In the genomic region with DNA sequence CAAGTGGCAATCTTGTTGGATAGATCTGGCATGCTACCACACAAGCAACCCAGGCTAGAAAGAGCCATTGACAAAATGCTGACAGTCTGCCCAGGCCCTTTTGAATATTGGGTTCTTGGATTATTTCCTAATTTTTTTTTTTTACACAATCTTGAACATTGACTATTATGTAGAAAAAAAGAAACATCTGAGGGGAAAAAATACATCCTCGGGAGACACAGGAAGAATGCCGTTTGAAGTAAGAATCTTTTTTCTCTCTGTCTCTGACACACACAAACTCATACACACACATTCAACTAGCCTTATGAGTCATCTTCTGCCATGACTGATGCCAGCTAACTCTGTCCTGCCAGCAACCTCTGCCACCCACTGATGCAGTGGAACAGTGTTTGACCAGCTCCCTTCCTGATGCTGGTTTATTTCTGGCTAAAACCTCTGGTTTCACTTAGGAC, we compare ENCODE assay signal across 1 cellular context.
TF ChIP-seq lines count a peak whose summit lies in the region.

No MANE protein-coding gene starts in this region.

TF ChIP-seq in GM23338, 12 proteins besides CTCF, POLR2A, EP300 and RAD21 (continued from another document):
- TF ChIP-seq, protein P1, sequence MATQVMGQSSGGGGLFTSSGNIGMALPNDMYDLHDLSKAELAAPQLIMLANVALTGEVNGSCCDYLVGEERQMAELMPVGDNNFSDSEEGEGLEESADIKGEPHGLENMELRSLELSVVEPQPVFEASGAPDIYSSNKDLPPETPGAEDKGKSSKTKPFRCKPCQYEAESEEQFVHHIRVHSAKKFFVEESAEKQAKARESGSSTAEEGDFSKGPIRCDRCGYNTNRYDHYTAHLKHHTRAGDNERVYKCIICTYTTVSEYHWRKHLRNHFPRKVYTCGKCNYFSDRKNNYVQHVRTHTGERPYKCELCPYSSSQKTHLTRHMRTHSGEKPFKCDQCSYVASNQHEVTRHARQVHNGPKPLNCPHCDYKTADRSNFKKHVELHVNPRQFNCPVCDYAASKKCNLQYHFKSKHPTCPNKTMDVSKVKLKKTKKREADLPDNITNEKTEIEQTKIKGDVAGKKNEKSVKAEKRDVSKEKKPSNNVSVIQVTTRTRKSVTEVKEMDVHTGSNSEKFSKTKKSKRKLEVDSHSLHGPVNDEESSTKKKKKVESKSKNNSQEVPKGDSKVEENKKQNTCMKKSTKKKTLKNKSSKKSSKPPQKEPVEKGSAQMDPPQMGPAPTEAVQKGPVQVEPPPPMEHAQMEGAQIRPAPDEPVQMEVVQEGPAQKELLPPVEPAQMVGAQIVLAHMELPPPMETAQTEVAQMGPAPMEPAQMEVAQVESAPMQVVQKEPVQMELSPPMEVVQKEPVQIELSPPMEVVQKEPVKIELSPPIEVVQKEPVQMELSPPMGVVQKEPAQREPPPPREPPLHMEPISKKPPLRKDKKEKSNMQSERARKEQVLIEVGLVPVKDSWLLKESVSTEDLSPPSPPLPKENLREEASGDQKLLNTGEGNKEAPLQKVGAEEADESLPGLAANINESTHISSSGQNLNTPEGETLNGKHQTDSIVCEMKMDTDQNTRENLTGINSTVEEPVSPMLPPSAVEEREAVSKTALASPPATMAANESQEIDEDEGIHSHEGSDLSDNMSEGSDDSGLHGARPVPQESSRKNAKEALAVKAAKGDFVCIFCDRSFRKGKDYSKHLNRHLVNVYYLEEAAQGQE (IDR thresholded peaks at IDR 0.05; ENCODE audit: unreplicated experiment), result no peak
- TF ChIP-seq NANOG (IDR thresholded peaks at IDR 0.05; ENCODE audit: borderline replicate concordance) (no peak), ZNF114 (CRISPR knock-in tag; IDR thresholded peaks at IDR 0.05) (no peak), JUNB (IDR thresholded peaks at IDR 0.05; ENCODE audit: unreplicated experiment) (no peak), CREB1 (CRISPR knock-in tag; IDR thresholded peaks at IDR 0.05; ENCODE audit: low read depth) (no peak), ZNF331 (CRISPR knock-in tag; IDR thresholded peaks at IDR 0.05; ENCODE audit: low read depth) (no peak), POLR2AphosphoS5 (IDR thresholded peaks at IDR 0.05; ENCODE audit: low read depth) (no peak), STAT1 (IDR thresholded peaks at IDR 0.05; ENCODE audit: unreplicated experiment) (no peak)
- TF ChIP-seq, protein P2, sequence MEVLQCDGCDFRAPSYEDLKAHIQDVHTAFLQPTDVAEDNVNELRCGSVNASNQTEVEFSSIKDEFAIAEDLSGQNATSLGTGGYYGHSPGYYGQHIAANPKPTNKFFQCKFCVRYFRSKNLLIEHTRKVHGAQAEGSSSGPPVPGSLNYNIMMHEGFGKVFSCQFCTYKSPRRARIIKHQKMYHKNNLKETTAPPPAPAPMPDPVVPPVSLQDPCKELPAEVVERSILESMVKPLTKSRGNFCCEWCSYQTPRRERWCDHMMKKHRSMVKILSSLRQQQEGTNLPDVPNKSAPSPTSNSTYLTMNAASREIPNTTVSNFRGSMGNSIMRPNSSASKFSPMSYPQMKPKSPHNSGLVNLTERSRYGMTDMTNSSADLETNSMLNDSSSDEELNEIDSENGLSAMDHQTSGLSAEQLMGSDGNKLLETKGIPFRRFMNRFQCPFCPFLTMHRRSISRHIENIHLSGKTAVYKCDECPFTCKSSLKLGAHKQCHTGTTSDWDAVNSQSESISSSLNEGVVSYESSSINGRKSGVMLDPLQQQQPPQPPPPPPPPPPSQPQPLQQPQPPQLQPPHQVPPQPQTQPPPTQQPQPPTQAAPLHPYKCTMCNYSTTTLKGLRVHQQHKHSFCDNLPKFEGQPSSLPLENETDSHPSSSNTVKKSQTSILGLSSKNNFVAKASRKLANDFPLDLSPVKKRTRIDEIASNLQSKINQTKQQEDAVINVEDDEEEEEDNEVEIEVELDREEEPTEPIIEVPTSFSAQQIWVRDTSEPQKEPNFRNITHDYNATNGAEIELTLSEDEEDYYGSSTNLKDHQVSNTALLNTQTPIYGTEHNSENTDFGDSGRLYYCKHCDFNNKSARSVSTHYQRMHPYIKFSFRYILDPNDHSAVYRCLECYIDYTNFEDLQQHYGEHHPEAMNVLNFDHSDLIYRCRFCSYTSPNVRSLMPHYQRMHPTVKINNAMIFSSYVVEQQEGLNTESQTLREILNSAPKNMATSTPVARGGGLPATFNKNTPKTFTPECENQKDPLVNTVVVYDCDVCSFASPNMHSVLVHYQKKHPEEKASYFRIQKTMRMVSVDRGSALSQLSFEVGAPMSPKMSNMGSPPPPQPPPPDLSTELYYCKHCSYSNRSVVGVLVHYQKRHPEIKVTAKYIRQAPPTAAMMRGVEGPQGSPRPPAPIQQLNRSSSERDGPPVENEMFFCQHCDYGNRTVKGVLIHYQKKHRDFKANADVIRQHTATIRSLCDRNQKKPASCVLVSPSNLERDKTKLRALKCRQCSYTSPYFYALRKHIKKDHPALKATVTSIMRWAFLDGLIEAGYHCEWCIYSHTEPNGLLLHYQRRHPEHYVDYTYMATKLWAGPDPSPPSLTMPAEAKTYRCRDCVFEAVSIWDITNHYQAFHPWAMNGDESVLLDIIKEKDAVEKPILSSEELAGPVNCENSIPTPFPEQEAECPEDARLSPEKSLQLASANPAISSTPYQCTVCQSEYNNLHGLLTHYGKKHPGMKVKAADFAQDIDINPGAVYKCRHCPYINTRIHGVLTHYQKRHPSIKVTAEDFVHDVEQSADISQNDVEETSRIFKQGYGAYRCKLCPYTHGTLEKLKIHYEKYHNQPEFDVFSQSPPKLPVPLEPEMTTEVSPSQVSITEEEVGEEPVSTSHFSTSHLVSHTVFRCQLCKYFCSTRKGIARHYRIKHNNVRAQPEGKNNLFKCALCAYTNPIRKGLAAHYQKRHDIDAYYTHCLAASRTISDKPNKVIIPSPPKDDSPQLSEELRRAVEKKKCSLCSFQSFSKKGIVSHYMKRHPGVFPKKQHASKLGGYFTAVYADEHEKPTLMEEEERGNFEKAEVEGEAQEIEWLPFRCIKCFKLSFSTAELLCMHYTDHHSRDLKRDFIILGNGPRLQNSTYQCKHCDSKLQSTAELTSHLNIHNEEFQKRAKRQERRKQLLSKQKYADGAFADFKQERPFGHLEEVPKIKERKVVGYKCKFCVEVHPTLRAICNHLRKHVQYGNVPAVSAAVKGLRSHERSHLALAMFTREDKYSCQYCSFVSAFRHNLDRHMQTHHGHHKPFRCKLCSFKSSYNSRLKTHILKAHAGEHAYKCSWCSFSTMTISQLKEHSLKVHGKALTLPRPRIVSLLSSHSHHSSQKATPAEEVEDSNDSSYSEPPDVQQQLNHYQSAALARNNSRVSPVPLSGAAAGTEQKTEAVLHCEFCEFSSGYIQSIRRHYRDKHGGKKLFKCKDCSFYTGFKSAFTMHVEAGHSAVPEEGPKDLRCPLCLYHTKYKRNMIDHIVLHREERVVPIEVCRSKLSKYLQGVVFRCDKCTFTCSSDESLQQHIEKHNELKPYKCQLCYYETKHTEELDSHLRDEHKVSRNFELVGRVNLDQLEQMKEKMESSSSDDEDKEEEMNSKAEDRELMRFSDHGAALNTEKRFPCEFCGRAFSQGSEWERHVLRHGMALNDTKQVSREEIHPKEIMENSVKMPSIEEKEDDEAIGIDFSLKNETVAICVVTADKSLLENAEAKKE (CRISPR knock-in tag; IDR thresholded peaks at IDR 0.05), result no peak
- TF ChIP-seq, protein P3, sequence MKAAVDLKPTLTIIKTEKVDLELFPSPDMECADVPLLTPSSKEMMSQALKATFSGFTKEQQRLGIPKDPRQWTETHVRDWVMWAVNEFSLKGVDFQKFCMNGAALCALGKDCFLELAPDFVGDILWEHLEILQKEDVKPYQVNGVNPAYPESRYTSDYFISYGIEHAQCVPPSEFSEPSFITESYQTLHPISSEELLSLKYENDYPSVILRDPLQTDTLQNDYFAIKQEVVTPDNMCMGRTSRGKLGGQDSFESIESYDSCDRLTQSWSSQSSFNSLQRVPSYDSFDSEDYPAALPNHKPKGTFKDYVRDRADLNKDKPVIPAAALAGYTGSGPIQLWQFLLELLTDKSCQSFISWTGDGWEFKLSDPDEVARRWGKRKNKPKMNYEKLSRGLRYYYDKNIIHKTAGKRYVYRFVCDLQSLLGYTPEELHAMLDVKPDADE (IDR thresholded peaks at IDR 0.05), result no peak
